ENCODE assay signal across 21 cellular contexts in the genomic region with DNA sequence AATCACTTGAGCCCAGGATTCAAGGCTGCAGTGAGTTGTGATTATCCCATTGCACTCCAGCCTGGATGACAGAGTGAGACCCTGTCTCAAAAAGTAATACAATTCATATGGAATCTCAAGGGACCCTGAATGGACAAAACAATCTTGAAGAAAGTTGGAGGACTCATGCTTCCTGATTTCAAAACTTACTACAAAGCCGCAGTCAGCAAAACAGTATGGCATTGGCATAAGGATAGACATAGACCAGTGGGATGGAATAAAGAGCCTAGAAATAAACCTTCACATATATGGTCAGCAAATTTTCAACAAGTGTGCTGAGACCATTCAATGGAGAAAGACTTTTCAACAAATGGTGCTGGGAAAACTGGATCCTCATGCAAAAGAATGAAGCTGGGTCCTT. TPM values are rescaled to one million over a fixed set of nuclear protein-coding genes. Genes with fewer than 3 reads are reported as not detected.
DNase-seq lines count a peak whose midpoint lies in the region; ATAC-seq, FAIRE-seq and TF ChIP-seq lines count a peak whose summit lies in the region.
"Had no signal": no experiment of that assay in that cellular context is flagged by ENCODE, and none has a peak within 500 bp of the region (broad histone marks: within the 10 kb centered on the region; RNA-seq: fewer than 3 reads in every experiment).

No MANE protein-coding gene starts in this region.

- WGBS in K562 (ENCODE audit: insufficient coverage, low coverage, missing lambda C conversion rate), result 100% methylated on average over 1 of the region's 1 CpG
- no CpG with 5 or more reads among the region's 1 CpG for WGBS in neuronal stem cell (ENCODE audit: extremely low coverage in 2 of 2, insufficient read length in 2 of 2, insufficient replicate concordance in 1 of 2), 2 donors

- peaks cover 3% of the 10 kb centered on the region; the same call in 1 of the 2 replicates for H3K9me3 ChIP-seq in K562 (replicated peaks; ENCODE audit: control insufficient read depth, insufficient read depth, low read depth, low read length)
- H3K9me3 ChIP-seq in neuronal stem cell (replicated peaks in 1 of 2; ENCODE audit: control insufficient read depth in 2 of 2, insufficient read depth in 1 of 2, low read depth in 1 of 2, low read length in 2 of 2), result peaks cover 0 to 14% of the 10 kb centered on the region in 2 donors

- H3K14ac ChIP-seq in neuronal stem cell (ENCODE audit: low read length), result no peak overlapping the region

- no peaks in the 10 kb centered on the region for H3K36me3 Mint-ChIP-seq in activated naive CD4-positive, alpha-beta T cell treated with anti-CD3 and anti-CD28 coated beads, Interleukin-2, amount 50 U/mL, for 24 hours
- H3K36me3 Mint-ChIP-seq in nephron progenitor cell (ENCODE audit: low read depth), result peaks cover 40% of the 10 kb centered on the region

- TF ChIP-seq EP300 in K562 (IDR thresholded peaks at IDR 0.05; ENCODE audit: low read length), result no peak

- intact Hi-C loops in K562 (cut with micrococcal nuclease), result no loop called here

- peaks cover 27% of the 10 kb centered on the region for H3K4me1 Mint-ChIP-seq in activated naive CD4-positive, alpha-beta T cell treated with anti-CD3 and anti-CD28 coated beads, Interleukin-2, amount 50 U/mL, for 24 hours
- peaks cover 35% of the 10 kb centered on the region for H3K4me1 Mint-ChIP-seq in nephron progenitor cell

- no peak overlapping the region for H2BK120ac ChIP-seq in neuronal stem cell (ENCODE audit: low read depth, low read length)

- H3K9me3 Mint-ChIP-seq in activated naive CD4-positive, alpha-beta T cell treated with anti-CD3 and anti-CD28 coated beads, Interleukin-2, amount 50 U/mL, for 24 hours, result no peaks in the 10 kb centered on the region
- H3K9me3 Mint-ChIP-seq in nephron progenitor cell, result peaks cover 14% of the 10 kb centered on the region
- H3K9me3 Mint-ChIP-seq: CD8-positive, alpha-beta T cell had no signal

- H2AK5ac ChIP-seq in neuronal stem cell (ENCODE audit: low read depth, low read length), result no peak overlapping the region

- H3K23ac ChIP-seq in neuronal stem cell (ENCODE audit: low read depth, low read length, poor library complexity), result no peak overlapping the region

- no peaks in the 10 kb centered on the region for H3K9me1 ChIP-seq in K562 (ENCODE audit: control insufficient read depth, insufficient read depth, low read length)

- peak overlapping the region; percentile 85 for H3K27ac Mint-ChIP-seq in activated naive CD4-positive, alpha-beta T cell treated with anti-CD3 and anti-CD28 coated beads, Interleukin-2, amount 50 U/mL, for 24 hours
- no peak overlapping the region for H3K27ac Mint-ChIP-seq in nephron progenitor cell
- H3K27ac Mint-ChIP-seq: B cell; CD8-positive, alpha-beta T cell; GM23338 had no signal

- H3K27me3 ChIP-seq in K562 (ENCODE audit: control insufficient read depth in 2 of 2, insufficient read depth in 2 of 2, low read length in 2 of 2) (no peaks in the 10 kb centered on the region), neuronal stem cell (ENCODE audit: control insufficient read depth in 3 of 3, insufficient read depth in 3 of 3, low read depth in 1 of 3, low read length in 3 of 3) (no peaks in the 10 kb centered on the region)

- no peak overlapping the region for H4K91ac ChIP-seq in neuronal stem cell (ENCODE audit: low read depth, low read length, poor library complexity)

- no peak overlapping the region for H3K4ac ChIP-seq in neuronal stem cell (ENCODE audit: low read length)

- FAIRE-seq in K562 (lab: Jason Lieb, UNC), result no peak
- FAIRE-seq: HTR-8/SVneo, RCC 7860 had no signal

- H3K79me2 ChIP-seq in K562 (ENCODE audit: control insufficient read depth, insufficient read depth, low read length), result peaks cover 20% of the 10 kb centered on the region

- no peak overlapping the region for H2BK12ac ChIP-seq in neuronal stem cell (ENCODE audit: low read length)

- H3K4me2 ChIP-seq in K562 (ENCODE audit: insufficient read depth, low read length) (no peak overlapping the region), neuronal stem cell (ENCODE audit: insufficient read depth, low read length, poor library complexity, severe bottlenecking) (no peak overlapping the region)
- H3K4me2 ChIP-seq: GM23338 had no signal

- CTCF ChIA-PET in K562 (lab: Yijun Ruan, JAX; ENCODE audit: low intra/inter-chr PET ratio), result no interaction called here

- peaks cover 13% of the 10 kb centered on the region for H3K79me1 ChIP-seq in neuronal stem cell (ENCODE audit: low read depth, low read length)

- H2AFZ ChIP-seq in K562 (ENCODE audit: low read depth, low read length) (no peak overlapping the region), neuronal stem cell (ENCODE audit: low read length) (no peak overlapping the region)
- H2AFZ ChIP-seq: GM23338 had no signal

- H3K27me3 Mint-ChIP-seq in activated naive CD4-positive, alpha-beta T cell treated with anti-CD3 and anti-CD28 coated beads, Interleukin-2, amount 50 U/mL, for 24 hours, result no peaks in the 10 kb centered on the region
- no peaks in the 10 kb centered on the region for H3K27me3 Mint-ChIP-seq in nephron progenitor cell (ENCODE audit: low read depth, poor library complexity)
- H3K27me3 Mint-ChIP-seq: B cell had no signal

- H3K27ac ChIP-seq in K562 (ENCODE audit: extremely low read depth, low read depth, low read length) (no peak overlapping the region), neuronal stem cell (replicated peaks; ENCODE audit: low read length) (no peak overlapping the region)

- POLR2A ChIA-PET in K562 (lab: Yijun Ruan, JAX), result no interaction called here

- DNase-seq in activated naive CD4-positive, alpha-beta T cell treated with anti-CD3 and anti-CD28 coated beads, Interleukin-2, amount 50 U/mL, for 16 hours, result no peak
- DNase-seq in K562 (ENCODE audit: extremely low read depth in 1 of 4, low spot score in 3 of 4) (no peak), nephron progenitor cell (no peak), neuronal stem cell (ENCODE audit: low spot score) (no peak), GOT3 (lab: John Stamatoyannopoulos, UW) (no peak)
- DNase-seq: 8988T; CD8-positive, alpha-beta T cell; DMS53; NCI-H1105 treated with DMSO at 0.1 percent for 48 hours; NCI-H1694 treated with DMSO at 0.1 percent for 48 hours; NCI-H2227 treated with DMSO at 0.1 percent for 48 hours; NCI-H510A treated with DMSO at 0.1 percent for 48 hours; NCI-H774; Right ventricle myocardium superior had no signal

- H3K4me1 ChIP-seq in K562 (replicated peaks in 1 of 2; ENCODE audit: control insufficient read depth in 2 of 2, insufficient read depth in 2 of 2, low read length in 2 of 2), result peaks cover 5 to 58% of the 10 kb centered on the region in 2 experiments; a peak in 3 of 5 replicates
- H3K4me1 ChIP-seq in neuronal stem cell (ENCODE audit: control insufficient read depth in 2 of 2, insufficient read depth in 1 of 2, low read depth in 1 of 2, low read length in 2 of 2), result peaks cover 10 to 21% of the 10 kb centered on the region in 2 donors

- no peak for TF ChIP-seq RAD21 in K562 (CRISPR knock-in tag; conservative IDR thresholded peaks at IDR 0.05 in 1 of 2, IDR thresholded peaks at IDR 0.05 in 1 of 2)

- TF ChIP-seq CTCF in K562 (IDR thresholded peaks at IDR 0.05 in 2 of 3, conservative IDR thresholded peaks at IDR 0.05 in 1 of 3; ENCODE audit: insufficient read depth in 2 of 3, low read depth in 1 of 3, low read length in 3 of 3) (no peak), nephron progenitor cell (IDR thresholded peaks at IDR 0.05) (no peak)

- H3K18ac ChIP-seq in neuronal stem cell (ENCODE audit: low read length), result no peak overlapping the region

- no peak overlapping the region for H4K8ac ChIP-seq in neuronal stem cell (ENCODE audit: low read depth, low read length)

- H3K36me3 ChIP-seq in K562 (ENCODE audit: control insufficient read depth, insufficient read depth, low read length) (peaks cover 39% of the 10 kb centered on the region; the same call in 1 of the 3 replicates), neuronal stem cell (replicated peaks in 1 of 2; ENCODE audit: control insufficient read depth in 2 of 2, insufficient read depth in 2 of 2, low read length in 2 of 2) (peaks cover 19 to 56% of the 10 kb centered on the region in 2 donors)

- H3K4me3 ChIP-seq in K562 (no peak overlapping the region), neuronal stem cell (ENCODE audit: low read length in 2 of 2) (no peak overlapping the region)

- no peak overlapping the region for H2BK5ac ChIP-seq in neuronal stem cell (ENCODE audit: low read length)

- H2BK15ac ChIP-seq in neuronal stem cell (ENCODE audit: low read length), result no peak overlapping the region

- no peaks in the 10 kb centered on the region for H4K20me1 ChIP-seq in K562 (replicated peaks; ENCODE audit: control insufficient read depth, insufficient read depth, low read length)

- no peak for TF ChIP-seq POLR2A in K562 (conservative IDR thresholded peaks at IDR 0.05)

- no peak overlapping the region for H3K4me3 Mint-ChIP-seq in activated naive CD4-positive, alpha-beta T cell treated with anti-CD3 and anti-CD28 coated beads, Interleukin-2, amount 50 U/mL, for 24 hours
- H3K4me3 Mint-ChIP-seq in nephron progenitor cell, result peak overlapping the region; percentile 7
- H3K4me3 Mint-ChIP-seq: B cell had no signal

- H3K9ac ChIP-seq in K562 (ENCODE audit: insufficient read depth in 1 of 2, low read depth in 2 of 2, low read length in 2 of 2) (no peak overlapping the region), neuronal stem cell (ENCODE audit: low read depth, low read length, poor library complexity) (no peak overlapping the region)

- in situ Hi-C loops in K562 (cut with MboI), result no loop called here

- ATAC-seq in K562, result no peak
- ATAC-seq: CD8-positive, alpha-beta T cell; GM23338; HCT116 had no signal

- no TSS peak for BruUV-seq in K562 (replicated peaks; lab: Mats Ljungman, UMichigan)

RNA-seq across cellular contexts. Expression of a gene that starts 2.5 kb away (rescaled TPM):
- total RNA-seq in K562 (2011; cell fraction: chromatin; rRNA removed; ENCODE audit: low replicate concordance), result 12.6 and 38.1 TPM in 2 replicates
- total RNA-seq in K562 (2011; cell fraction: nucleolus; rRNA removed), result 37.1 and 42.4 TPM in 2 replicates
- total RNA-seq in K562 (2011; cell fraction: nucleoplasm; rRNA removed), result 17.2 and 22.2 TPM in 2 replicates
- 23.5 and 30.4 TPM in 2 replicates for total RNA-seq in K562 (2014; rRNA removed)
- 0.93 and 1.8 TPM in 2 replicates for total RNA-seq in K562 (2014; rRNA removed; fragmentation: Illumina TruSeq; extraction: Trizol)
- 8.3 and 9.2 TPM in 2 replicates for total RNA-seq in K562 (2015; rRNA removed; fragmentation: Illumina TruSeq; extraction: Trizol)
- 22.6 and 24.4 TPM in 2 replicates for total RNA-seq in K562 (2021)
- 9.7 and 14.9 TPM in 2 replicates for polyA plus RNA-seq in K562 (2011; rRNA removed)
- polyA plus RNA-seq in K562 (2011; cell fraction: cytosol; rRNA removed), result 19.8 and 41.1 TPM in 2 replicates
- polyA plus RNA-seq in K562 (2011; cell fraction: nucleus; rRNA removed), result 43.7 and 74.3 TPM in 2 replicates
- 15.4 and 21.7 TPM in 2 replicates for polyA plus RNA-seq in K562 (2012)
- polyA plus RNA-seq in K562 (2014; fragmentation: Illumina TruSeq; extraction: Trizol), result 2.2 and 11.6 TPM in 2 replicates
- polyA plus RNA-seq in K562 (2014; fragmentation: Nextera tagmentation; extraction: Ambion mirVana), result under 1 TPM; 0.37 to 0.84 TPM
- 24.3 and 24.9 TPM in 2 replicates for polyA plus RNA-seq in K562 (2014; rRNA removed)
- 3.3 and 5.5 TPM in 2 replicates for polyA minus RNA-seq in K562 (2011; rRNA and poly(A)+ RNA removed)
- polyA minus RNA-seq in K562 (2011; cell fraction: cytosol; rRNA and poly(A)+ RNA removed), result 8.8 and 11.2 TPM in 2 replicates
- polyA minus RNA-seq in K562 (2011; cell fraction: nucleus; rRNA and poly(A)+ RNA removed), result 7.8 TPM in 2 replicates
- polyA plus RNA-seq in neuronal stem cell (2013, experiment 1 of 2), result 11.5 TPM
- polyA plus RNA-seq in neuronal stem cell (2013, experiment 2 of 2), result 11.4 TPM

RNA-seq across cellular contexts. Expression of a gene that starts 17.6 kb away (rescaled TPM):
- 44.8 and 168 TPM in 2 replicates for total RNA-seq in K562 (2011; cell fraction: chromatin; rRNA removed; ENCODE audit: low replicate concordance)
- total RNA-seq in K562 (2011; cell fraction: nucleolus; rRNA removed), result 130 and 141 TPM in 2 replicates
- total RNA-seq in K562 (2011; cell fraction: nucleoplasm; rRNA removed), result 69.2 and 70.6 TPM in 2 replicates
- total RNA-seq in K562 (2014; rRNA removed) (41.2 and 49.8 TPM in 2 replicates), K562 (2014; rRNA removed; fragmentation: Illumina TruSeq; extraction: Trizol) (1.4 and 2.8 TPM in 2 replicates), K562 (2015; rRNA removed; fragmentation: Illumina TruSeq; extraction: Trizol) (14.0 and 14.7 TPM in 2 replicates), K562 (2021) (55.3 and 59.3 TPM in 2 replicates)
- polyA plus RNA-seq in K562 (2011; rRNA removed) (24.3 and 35.9 TPM in 2 replicates), K562 (2014; fragmentation: Illumina TruSeq; extraction: Trizol) (7.7 and 20.3 TPM in 2 replicates), K562 (2014; fragmentation: Nextera tagmentation; extraction: Ambion mirVana) (under 1 TPM; 0.08 to 0.59 TPM), K562 (2014; rRNA removed) (62.0 and 62.9 TPM in 2 replicates)
- 27.7 and 49.1 TPM in 2 replicates for polyA plus RNA-seq in K562 (2011; cell fraction: cytosol; rRNA removed)
- polyA plus RNA-seq in K562 (2011; cell fraction: nucleus; rRNA removed), result 268 and 323 TPM in 2 replicates
- polyA plus RNA-seq in K562 (2012), result 38.7 and 63.6 TPM in 2 replicates
- polyA minus RNA-seq in K562 (2011; rRNA and poly(A)+ RNA removed), result 4.1 and 8.2 TPM in 2 replicates
- polyA minus RNA-seq in K562 (2011; cell fraction: cytosol; rRNA and poly(A)+ RNA removed), result 15.3 and 18.4 TPM in 2 replicates
- polyA minus RNA-seq in K562 (2011; cell fraction: nucleus; rRNA and poly(A)+ RNA removed), result 21.8 and 25.8 TPM in 2 replicates
- polyA plus RNA-seq in neuronal stem cell (2013, experiment 1 of 2), result 34.5 TPM
- polyA plus RNA-seq in neuronal stem cell (2013, experiment 2 of 2), result 33.8 TPM

RNA-seq across cellular contexts. Expression of a gene that starts 32.8 kb away (rescaled TPM):
- 2.9 and 7.9 TPM in 2 replicates for total RNA-seq in K562 (2011; cell fraction: chromatin; rRNA removed; ENCODE audit: low replicate concordance)
- total RNA-seq in K562 (2011; cell fraction: nucleolus; rRNA removed), result 4.5 and 5.7 TPM in 2 replicates
- total RNA-seq in K562 (2011; cell fraction: nucleoplasm; rRNA removed), result 4.0 and 4.1 TPM in 2 replicates
- 0.61 and 1.0 TPM in 2 replicates for total RNA-seq in K562 (2014; rRNA removed)
- 0.06 and 0.07 TPM in 2 replicates for total RNA-seq in K562 (2014; rRNA removed; fragmentation: Illumina TruSeq; extraction: Trizol)
- total RNA-seq in K562 (2015; rRNA removed; fragmentation: Illumina TruSeq; extraction: Trizol), result 0.15 and 0.29 TPM in 2 replicates
- 3.0 and 3.9 TPM in 2 replicates for total RNA-seq in K562 (2021)
- polyA plus RNA-seq in K562 (2011; rRNA removed), result 1.1 and 1.7 TPM in 2 replicates
- 2.4 and 3.0 TPM in 2 replicates for polyA plus RNA-seq in K562 (2011; cell fraction: cytosol; rRNA removed)
- polyA plus RNA-seq in K562 (2011; cell fraction: nucleus; rRNA removed), result 7.8 and 9.9 TPM in 2 replicates
- 2.1 and 7.6 TPM in 2 replicates for polyA plus RNA-seq in K562 (2012)
- 0.22 and 0.72 TPM in 2 replicates for polyA plus RNA-seq in K562 (2014; fragmentation: Illumina TruSeq; extraction: Trizol)
- under 1 TPM in 1 of 2 experiments, not detected in 1; 0.01 TPM for polyA plus RNA-seq in K562 (2014; fragmentation: Nextera tagmentation; extraction: Ambion mirVana)
- polyA plus RNA-seq in K562 (2014; rRNA removed), result 1.7 and 1.9 TPM in 2 replicates
- polyA minus RNA-seq in K562 (2011; rRNA and poly(A)+ RNA removed), result 0.24 and 0.60 TPM in 2 replicates
- polyA minus RNA-seq in K562 (2011; cell fraction: cytosol; rRNA and poly(A)+ RNA removed), result 1.1 and 2.9 TPM in 2 replicates
- polyA minus RNA-seq in K562 (2011; cell fraction: nucleus; rRNA and poly(A)+ RNA removed), result 1.2 and 1.7 TPM in 2 replicates
- 3.0 TPM for polyA plus RNA-seq in neuronal stem cell (2013, experiment 1 of 2)
- 3.1 TPM for polyA plus RNA-seq in neuronal stem cell (2013, experiment 2 of 2)
- total RNA-seq: OCI-LY7 had no signal

RNA-seq across cellular contexts. Expression of a gene that starts 41.5 kb away (rescaled TPM):
- 86.7 and 211 TPM in 2 replicates for total RNA-seq in K562 (2011; cell fraction: chromatin; rRNA removed; ENCODE audit: low replicate concordance)
- 112 and 120 TPM in 2 replicates for total RNA-seq in K562 (2011; cell fraction: nucleolus; rRNA removed)
- 93.7 and 97.5 TPM in 2 replicates for total RNA-seq in K562 (2011; cell fraction: nucleoplasm; rRNA removed)
- total RNA-seq in K562 (2014; rRNA removed) (23.2 and 25.1 TPM in 2 replicates), K562 (2014; rRNA removed; fragmentation: Illumina TruSeq; extraction: Trizol) (4.1 and 6.0 TPM in 2 replicates), K562 (2015; rRNA removed; fragmentation: Illumina TruSeq; extraction: Trizol) (9.7 and 10.3 TPM in 2 replicates), K562 (2021) (31.1 and 33.0 TPM in 2 replicates)
- polyA plus RNA-seq in K562 (2011; rRNA removed) (10.1 and 17.7 TPM in 2 replicates), K562 (2014; fragmentation: Illumina TruSeq; extraction: Trizol) (9.3 and 15.1 TPM in 2 replicates), K562 (2014; fragmentation: Nextera tagmentation; extraction: Ambion mirVana) (1 to 10 TPM in 1 of 2 experiments, under 1 TPM in 1; 0.76 to 1.2 TPM), K562 (2014; rRNA removed) (26.8 and 29.9 TPM in 2 replicates)
- polyA plus RNA-seq in K562 (2011; cell fraction: cytosol; rRNA removed), result 9.3 and 11.7 TPM in 2 replicates
- polyA plus RNA-seq in K562 (2011; cell fraction: nucleus; rRNA removed), result 166 and 249 TPM in 2 replicates
- polyA plus RNA-seq in K562 (2012), result 20.0 and 26.5 TPM in 2 replicates
- polyA minus RNA-seq in K562 (2011; rRNA and poly(A)+ RNA removed), result 6.7 and 8.2 TPM in 2 replicates
- 13.2 and 14.6 TPM in 2 replicates for polyA minus RNA-seq in K562 (2011; cell fraction: cytosol; rRNA and poly(A)+ RNA removed)
- polyA minus RNA-seq in K562 (2011; cell fraction: nucleus; rRNA and poly(A)+ RNA removed), result 31.4 and 35.8 TPM in 2 replicates
- polyA plus RNA-seq in neuronal stem cell (2013, experiment 1 of 2), result 12.1 TPM
- 12.1 TPM for polyA plus RNA-seq in neuronal stem cell (2013, experiment 2 of 2)

RNA-seq across cellular contexts. Expression of a gene that starts 47.8 kb away (rescaled TPM):
- total RNA-seq in K562 (2011; cell fraction: chromatin; rRNA removed; ENCODE audit: low replicate concordance), result 57.0 and 254 TPM in 2 replicates
- total RNA-seq in K562 (2011; cell fraction: nucleolus; rRNA removed), result 188 and 225 TPM in 2 replicates
- total RNA-seq in K562 (2011; cell fraction: nucleoplasm; rRNA removed), result 102 and 109 TPM in 2 replicates
- total RNA-seq in K562 (2014; rRNA removed) (16.4 and 21.4 TPM in 2 replicates), K562 (2014; rRNA removed; fragmentation: Illumina TruSeq; extraction: Trizol) (1.2 and 2.1 TPM in 2 replicates), K562 (2015; rRNA removed; fragmentation: Illumina TruSeq; extraction: Trizol) (7.0 and 10.9 TPM in 2 replicates), K562 (2021) (37.3 and 44.2 TPM in 2 replicates)
- polyA plus RNA-seq in K562 (2011; rRNA removed) (6.5 and 18.6 TPM in 2 replicates), K562 (2014; fragmentation: Illumina TruSeq; extraction: Trizol) (6.3 and 14.4 TPM in 2 replicates), K562 (2014; fragmentation: Nextera tagmentation; extraction: Ambion mirVana) (under 1 TPM; 0.10 to 0.23 TPM), K562 (2014; rRNA removed) (29.0 and 35.7 TPM in 2 replicates)
- polyA plus RNA-seq in K562 (2011; cell fraction: cytosol; rRNA removed), result 4.8 and 5.9 TPM in 2 replicates
- 164 and 214 TPM in 2 replicates for polyA plus RNA-seq in K562 (2011; cell fraction: nucleus; rRNA removed)
- 34.6 and 75.5 TPM in 2 replicates for polyA plus RNA-seq in K562 (2012)
- 4.3 and 5.1 TPM in 2 replicates for polyA minus RNA-seq in K562 (2011; rRNA and poly(A)+ RNA removed)
- polyA minus RNA-seq in K562 (2011; cell fraction: cytosol; rRNA and poly(A)+ RNA removed), result 6.0 and 17.9 TPM in 2 replicates
- 43.8 and 48.3 TPM in 2 replicates for polyA minus RNA-seq in K562 (2011; cell fraction: nucleus; rRNA and poly(A)+ RNA removed)
- polyA plus RNA-seq in neuronal stem cell (2013, experiment 1 of 2), result 20.1 TPM
- 18.8 TPM for polyA plus RNA-seq in neuronal stem cell (2013, experiment 2 of 2)
